7 cellular contexts compared by ENCODE assay signal in genomic region chr11:504053-504993, GRCh38. TPM values are rescaled to one million over a fixed set of nuclear protein-coding genes. Genes with fewer than 3 reads are reported as not detected.
DNase-seq lines count a peak whose midpoint lies in the region; ATAC-seq and TF ChIP-seq lines count a peak whose summit lies in the region.

No MANE protein-coding gene starts in this region.

- no peaks in the 10 kb centered on the region for H3K9me3 ChIP-seq in gastroesophageal sphincter

- no peak overlapping the region for H3K27ac Mint-ChIP-seq in WTC11

- H3K36me3 ChIP-seq in gastroesophageal sphincter, result peaks cover 0 to 39% of the 10 kb centered on the region in 2 donors

- 1 to 12% methylated on average over 9 to 18 of the region's 72 CpGs for WGBS in gastroesophageal sphincter (ENCODE audit: low coverage in 1 of 2), 2 donors

- no peaks in the 10 kb centered on the region for H3K9me3 Mint-ChIP-seq in WTC11

- H3K36me3 Mint-ChIP-seq in WTC11, result peaks cover 12% of the 10 kb centered on the region

- TF ChIP-seq CTCF in WTC11 (IDR thresholded peaks at IDR 0.05), result no peak
- TF ChIP-seq CTCF in gastroesophageal sphincter (IDR thresholded peaks at IDR 0.05), result no peak
- TF ChIP-seq CTCF in retinal pigment epithelial cell (conservative IDR thresholded peaks at IDR 0.05; ENCODE audit: low read depth, low read length), result no peak

- peak overlapping the region; percentile 19 to 99 (median 78) for H3K27ac ChIP-seq in gastroesophageal sphincter

- peak; percentile 66 for DNase-seq in HCEC 1CT
- DNase-seq in WTC11 (ENCODE audit: low spot score), result no peak
- DNase-seq in retinal pigment epithelial cell (ENCODE audit: low read depth), result no peak

- POLR2A ChIA-PET in WTC11 (lab: Charles Lee), result no interaction called here

- H3K27me3 Mint-ChIP-seq in WTC11 (ENCODE audit: low read depth), result no peaks in the 10 kb centered on the region; the same call in 1 of the 2 replicates

- CTCF ChIA-PET in WTC11 (lab: Charles Lee), result interaction anchor here (1.0 to 1.6 kb wide), 2 partner anchors 55 to 254 kb away, joined by 3 to 4 read pairs; partner anchors contain the start of gene PTDSS2

- ATAC-seq in WTC11 (no peak), gastroesophageal sphincter (no peak), GM18907 (IDR thresholded peaks at IDR 0.05; ENCODE audit: unreplicated experiment) (no peak), GM19463 (IDR thresholded peaks at IDR 0.05; ENCODE audit: unreplicated experiment) (no peak), GM19328 (IDR thresholded peaks at IDR 0.05; ENCODE audit: unreplicated experiment) (no peak)

- peak overlapping the region; percentile 93 for H3K4me3 Mint-ChIP-seq in WTC11

- peaks cover 0 to 64% (median 28%) of the 10 kb centered on the region in 3 donors for H3K4me1 ChIP-seq in gastroesophageal sphincter

- peaks cover 12% of the 10 kb centered on the region for H3K4me1 Mint-ChIP-seq in WTC11

- H3K4me3 ChIP-seq in gastroesophageal sphincter (peak overlapping the region; percentile 46 to 95), retinal pigment epithelial cell (ENCODE audit: low read length) (peak overlapping the region; percentile 54)

- no peak for TF ChIP-seq EP300 in gastroesophageal sphincter (IDR thresholded peaks at IDR 0.05)

- H3K27me3 ChIP-seq in gastroesophageal sphincter, result no peaks in the 10 kb centered on the region

- TF ChIP-seq POLR2A in gastroesophageal sphincter (IDR thresholded peaks at IDR 0.05), result no peak

TF ChIP-seq in WTC11, 78 proteins besides CTCF, POLR2A, EP300 and RAD21:
- TF ChIP-seq NFATC4 (CRISPR knock-in tag; IDR thresholded peaks at IDR 0.05) (no peak), ZNF671 (CRISPR knock-in tag; IDR thresholded peaks at IDR 0.05) (no peak), FOXJ3 (CRISPR knock-in tag; IDR thresholded peaks at IDR 0.05; ENCODE audit: borderline replicate concordance) (no peak), ZNF121 (CRISPR knock-in tag; IDR thresholded peaks at IDR 0.05) (no peak), NR2C2 (CRISPR knock-in tag; IDR thresholded peaks at IDR 0.05) (no peak), FOXK1 (CRISPR knock-in tag; IDR thresholded peaks at IDR 0.05) (no peak), PRDM15 (CRISPR knock-in tag; IDR thresholded peaks at IDR 0.05) (no peak), ATF2 (CRISPR knock-in tag; IDR thresholded peaks at IDR 0.05; ENCODE audit: borderline replicate concordance, low read depth) (no peak), ARID4B (CRISPR knock-in tag; IDR thresholded peaks at IDR 0.05; ENCODE audit: borderline replicate concordance) (no peak), GABPB1 (CRISPR knock-in tag; IDR thresholded peaks at IDR 0.05) (no peak), ELF4 (CRISPR knock-in tag; IDR thresholded peaks at IDR 0.05; ENCODE audit: low read depth) (no peak), IRF1 (CRISPR knock-in tag; IDR thresholded peaks at IDR 0.05) (no peak)

RNA-seq across cellular contexts. Expression of gene RNH1, which starts 2.7 kb away (rescaled TPM):
- total RNA-seq in WTC11 (2021), result 59.0 to 67.5 TPM (median 60.4 TPM) in 3 replicates
- 100 to 1,000 TPM; 243 to 354 (median 264) TPM for total RNA-seq in gastroesophageal sphincter

RNA-seq across cellular contexts. Expression of gene HRAS, which starts 31.1 kb away (rescaled TPM):
- total RNA-seq in WTC11 (2021) (42.9 to 62.4 TPM (median 48.3 TPM) in 3 replicates), gastroesophageal sphincter (10 to 100 TPM; 41.1 to 68.0 (median 53.8) TPM)

RNA-seq across cellular contexts. Expression of gene LRRC56, which starts 33.0 kb away (rescaled TPM):
- total RNA-seq in WTC11 (2021) (2.3 to 3.4 TPM (median 2.5 TPM) in 3 replicates), gastroesophageal sphincter (under 1 TPM in 3 of 4 donors, not detected in 1; 0.13 to 0.69 (median 0.20) TPM)

RNA-seq across cellular contexts. Expression of gene PTDSS2, which starts 54.2 kb away (rescaled TPM):
- 49.5 to 56.8 TPM (median 55.2 TPM) in 3 replicates for total RNA-seq in WTC11 (2021)
- 10 to 100 TPM; 23.4 to 55.9 (median 43.1) TPM for total RNA-seq in gastroesophageal sphincter

RNA-seq across cellular contexts. Expression of gene LMNTD2, which starts 56.2 kb away (rescaled TPM):
- 4.0 to 6.0 TPM (median 5.9 TPM) in 3 replicates for total RNA-seq in WTC11 (2021)
- 1 to 10 TPM in 3 of 4 donors, under 1 TPM in 1; 0.81 to 2.1 (median 1.1) TPM for total RNA-seq in gastroesophageal sphincter
